Comparison of ENCODE assay signal across 8 cellular contexts in genomic region chr2:24076849-24077534, GRCh38. TPM values are rescaled to one million over a fixed set of nuclear protein-coding genes. Genes with fewer than 3 reads are reported as not detected.
DNase-seq lines count a peak whose midpoint lies in the region; ATAC-seq and TF ChIP-seq lines count a peak whose summit lies in the region.

No MANE protein-coding gene starts in this region.

- TF ChIP-seq RAD21 in Ishikawa (IDR thresholded peaks at IDR 0.05; ENCODE audit: low read depth): no peak

- no peaks in the 10 kb centered on the region for H3K9me3 ChIP-seq in sigmoid colon

- TF ChIP-seq POLR2A in sigmoid colon (IDR thresholded peaks at IDR 0.05): peak in 1 of 2 donors; percentile 41

- intact Hi-C loops in sigmoid colon (cut with DNase I): loop anchor here (2.0 to 5.0 kb wide), 5 partner anchors 30 to 415 kb away; partner anchors contain the start of genes ATAD2B, FAM228B, NCOA1 and PFN4

- TF ChIP-seq EP300 in Ishikawa (IDR thresholded peaks at IDR 0.05; ENCODE audit: borderline replicate concordance) (no peak), sigmoid colon (IDR thresholded peaks at IDR 0.05) (no peak)

- H3K4me1 ChIP-seq in sigmoid colon: peaks cover 0 to 22% (median 20%) of the 10 kb centered on the region in 4 donors

- no peaks in the 10 kb centered on the region for H3K27me3 ChIP-seq in sigmoid colon

- DNase-seq in CD1c-positive myeloid dendritic cell (ENCODE audit: extremely low spot score): peak; percentile 53
- peak; percentile 14 for DNase-seq in hepatic stellate cell (ENCODE audit: low spot score)
- no peak for DNase-seq in sigmoid colon
- DNase-seq in 8988T: no peak
- DNase-seq in occipital lobe (lab: John Stamatoyannopoulos, UW): no peak

- ATAC-seq in GM19351 (IDR thresholded peaks at IDR 0.05; ENCODE audit: unreplicated experiment): peak; percentile 9

- H3K36me3 ChIP-seq in sigmoid colon: peaks cover 0 to 48% (median 6%) of the 10 kb centered on the region in 4 donors

- no peak for TF ChIP-seq CTCF in sigmoid colon (IDR thresholded peaks at IDR 0.05)

- 0 to 5% (median 2%) methylated on average over 40 to 41 of the region's 41 CpGs for WGBS in adipose tissue, 3 donors
- WGBS in sigmoid colon, 2 donors: 0 to 1% methylated on average over 41 of the region's 41 CpGs

- peak overlapping the region; percentile 52 to 88 (median 66) for H3K4me3 ChIP-seq in sigmoid colon

- H3K27ac ChIP-seq in adipose tissue (ENCODE audit: low read depth, low read length) (peak overlapping the region; percentile 49), sigmoid colon (peak overlapping the region; percentile 91 to 96 (median 92))

TF ChIP-seq in Ishikawa, 13 proteins besides CTCF, POLR2A, EP300 and RAD21:
- TF ChIP-seq USF1 (IDR thresholded peaks at IDR 0.05): peak; percentile 12; the same call in 1 of the 2 replicates
- peak; percentile 10; the same call in 1 of the 2 replicates for TF ChIP-seq TEAD4 (IDR thresholded peaks at IDR 0.05)
- peak; percentile 10; the same call in 1 of the 2 replicates for TF ChIP-seq NFIC (IDR thresholded peaks at IDR 0.05)
- TF ChIP-seq TCF12 (IDR thresholded peaks at IDR 0.05; ENCODE audit: low read depth): no peak
- TF ChIP-seq TAF1 (IDR thresholded peaks at IDR 0.05; ENCODE audit: low read depth): peak; percentile 31; the same call in 1 of the 2 replicates

RNA-seq across cellular contexts. Expression of gene SF3B6, which starts 0.9 kb away (rescaled TPM):
- polyA plus RNA-seq in adipose tissue (100 to 1,000 TPM in 1 of 3 donors, 10 to 100 TPM in 2; 57.6 to 137 (median 86.0) TPM), sigmoid colon (100 to 1,000 TPM; 163 to 255 (median 183) TPM)
- total RNA-seq in sigmoid colon (100 to 1,000 TPM in 3 of 4 donors, 10 to 100 TPM in 1; 95.6 to 140 (median 135) TPM), occipital lobe (124 TPM)

RNA-seq across cellular contexts. Expression of gene TP53I3, which starts 7.6 kb away (rescaled TPM):
- polyA plus RNA-seq in adipose tissue (10 to 100 TPM; 14.6 to 50.4 (median 33.0) TPM), sigmoid colon (100 to 1,000 TPM in 1 of 3 donors, 10 to 100 TPM in 2; 74.5 to 144 (median 88.3) TPM)
- total RNA-seq in sigmoid colon (10 to 100 TPM in 2 of 4 donors, 1 to 10 TPM in 2; 3.6 to 27.7 (median 16.8) TPM), occipital lobe (11.9 TPM)

RNA-seq across cellular contexts. Expression of gene FKBP1B, which starts 27.5 kb away (rescaled TPM):
- 1 to 10 TPM; 6.7 to 8.2 (median 7.9) TPM for polyA plus RNA-seq in adipose tissue
- total RNA-seq in sigmoid colon: 1 to 10 TPM; 3.1 to 8.0 (median 5.7) TPM
- 10 to 100 TPM; 19.3 to 43.7 (median 30.6) TPM for polyA plus RNA-seq in sigmoid colon
- total RNA-seq in occipital lobe: 60.0 TPM

RNA-seq across cellular contexts. Expression of gene WDCP, which starts 29.8 kb away (rescaled TPM):
- polyA plus RNA-seq in adipose tissue: 1 to 10 TPM; 1.9 to 2.0 (median 1.9) TPM
- total RNA-seq in sigmoid colon: 10 to 100 TPM in 1 of 4 donors, 1 to 10 TPM in 3; 3.1 to 10.0 (median 6.6) TPM
- 1 to 10 TPM; 1.2 to 3.7 (median 1.8) TPM for polyA plus RNA-seq in sigmoid colon
- 23.7 TPM for total RNA-seq in occipital lobe

RNA-seq across cellular contexts. Expression of gene PFN4, which starts 46.1 kb away (rescaled TPM):
- polyA plus RNA-seq in adipose tissue: under 1 TPM; 0.31 to 0.79 (median 0.46) TPM
- total RNA-seq in sigmoid colon: 1 to 10 TPM in 1 of 4 donors, not detected in 3; 1.9 TPM
- under 1 TPM in 1 of 3 donors, not detected in 2; 0.12 TPM for polyA plus RNA-seq in sigmoid colon
- total RNA-seq in occipital lobe: 0.47 TPM

Comparison
In these comparisons a context has a peak if more than half of its experiments do, and no peak if none do; other contexts are left out.
1. DNase-seq: peak in CD1c-positive myeloid dendritic cell (single experiment) and hepatic stellate cell (single experiment); none in sigmoid colon (single experiment), 8988T (single experiment) and occipital lobe (single experiment).